In genomic region chr6:170152111-170152926, GRCh38 we compare ENCODE assay signal across 1 cellular context.
TF ChIP-seq lines count a peak whose summit lies in the region.

No MANE protein-coding gene starts in this region.

TF ChIP-seq in H1, 55 proteins besides CTCF, POLR2A, EP300 and RAD21 (continued from another document):
- TF ChIP-seq PHF8 (conservative IDR thresholded peaks at IDR 0.05; ENCODE audit: low read depth, low read length): no peak
- no peak for TF ChIP-seq CHD1 (IDR thresholded peaks at IDR 0.05; ENCODE audit: low read depth, low read length)
- no peak for TF ChIP-seq CEBPB (IDR thresholded peaks at IDR 0.05; ENCODE audit: low read depth, low read length)
- no peak for TF ChIP-seq JUND (IDR thresholded peaks at IDR 0.05; ENCODE audit: low read length)
- TF ChIP-seq BACH1 (IDR thresholded peaks at IDR 0.05; ENCODE audit: low read length): no peak
- no peak for TF ChIP-seq KDM1A (IDR thresholded peaks at IDR 0.05; ENCODE audit: borderline replicate concordance, low read length)
- no peak for TF ChIP-seq SIRT6 (IDR thresholded peaks at IDR 0.05; ENCODE audit: low read length)
- no peak for TF ChIP-seq EZH2 (IDR thresholded peaks at IDR 0.05; ENCODE audit: low read depth, low read length, severe bottlenecking)
- TF ChIP-seq SP4 (IDR thresholded peaks at IDR 0.05; ENCODE audit: low read length): no peak
TF ChIP-seq in H1: peak in this region for 0.
